ENCODE assay signal across 28 cellular contexts in genomic region chrX:132532097-132532496, GRCh38.
"Had no signal": no experiment of that assay in that cellular context is flagged by ENCODE, and none has a peak within 500 bp of the region (broad histone marks: within the 10 kb centered on the region; RNA-seq: fewer than 3 reads in every experiment).

No MANE protein-coding gene starts in this region.

- H3K9ac ChIP-seq: neural progenitor cell had no signal

- ATAC-seq: esophagus mucosa; gastroesophageal sphincter; heart left ventricle; left cardiac atrium; left lung; naive thymus-derived CD4-positive, alpha-beta T cell; stimulated activated memory B cell treated with anti-CD40 and anti-IgM and Interleukin-4, amounts not matched to agents 10 μg/mL and 1 μg/mL and 100 μg/mL, for 72 hours; stimulated activated naive CD8-positive, alpha-beta T cell treated with anti-CD3 and anti-CD28 coated beads, Interleukin-15, Interleukin-2, amounts not matched to agents 100 U/mL and 50 U/mL, for 24 hours had no signal

- H3K4me3 Mint-ChIP-seq: dendritic cell treated with granulocyte-macrophage colony-stimulating factor and Interleukin-4, amounts not matched to agents 40 ng/mL and 50 ng/mL, for 4 days; endodermal cell; mesothelial cell of epicardium; naive thymus-derived CD4-positive, alpha-beta T cell; nephron; neural progenitor cell; stimulated activated memory B cell treated with anti-CD40 and anti-IgM and Interleukin-4, amounts not matched to agents 10 μg/mL and 1 μg/mL and 100 μg/mL, for 72 hours had no signal

- DNase-seq: colonic mucosa; effector CD8-positive, alpha-beta T cell; endodermal cell; foreskin fibroblast; heart left ventricle; left cardiac atrium; left lung; naive thymus-derived CD4-positive, alpha-beta T cell; sigmoid colon; stimulated activated CD4-positive, alpha-beta T cell treated with anti-CD3 and anti-CD28 coated beads, Interleukin-2, amount 100 ng/mL, for 24 hours; stimulated activated CD4-positive, alpha-beta T cell treated with anti-CD3 and anti-CD28 coated beads, Interleukin-4, amount 100 ng/mL, for 24 hours; stimulated activated naive CD8-positive, alpha-beta T cell treated with anti-CD3 and anti-CD28 coated beads, Interleukin-15, Interleukin-2, amounts not matched to agents 100 U/mL and 50 U/mL, for 24 hours; upper lobe of left lung had no signal

- H3K4me1 Mint-ChIP-seq: endodermal cell, nephron, neural progenitor cell had no signal

- H3K79me2 ChIP-seq: hepatocyte had no signal

- H3K27ac Mint-ChIP-seq: dendritic cell treated with granulocyte-macrophage colony-stimulating factor and Interleukin-4, amounts not matched to agents 40 ng/mL and 50 ng/mL, for 4 days; endodermal cell; mesothelial cell of epicardium; naive thymus-derived CD4-positive, alpha-beta T cell; nephron; neural progenitor cell; stimulated activated memory B cell treated with anti-CD40 and anti-IgM and Interleukin-4, amounts not matched to agents 10 μg/mL and 1 μg/mL and 100 μg/mL, for 72 hours had no signal

- H3K4me1 ChIP-seq: colonic mucosa, gastroesophageal sphincter, heart left ventricle, left lung, neural progenitor cell, prostate gland, right atrium auricular region, sigmoid colon, tibial nerve, upper lobe of left lung had no signal

- H3K4me3 ChIP-seq: colonic mucosa, gastroesophageal sphincter, heart left ventricle, hepatocyte, left lung, neural progenitor cell, prostate gland, right atrium auricular region, sigmoid colon, thoracic aorta, tibial nerve, upper lobe of left lung had no signal

- H3K27ac ChIP-seq: colonic mucosa, epithelial cell of prostate, gastroesophageal sphincter, heart left ventricle, hepatocyte, left lung, neural progenitor cell, prostate gland, right atrium auricular region, sigmoid colon, thoracic aorta, tibial nerve, upper lobe of left lung had no signal

- H3K36me3 ChIP-seq: colonic mucosa, gastroesophageal sphincter, heart left ventricle, left lung, neural progenitor cell, prostate gland, right atrium auricular region, sigmoid colon, thoracic aorta, tibial nerve, upper lobe of left lung had no signal

- H2AFZ ChIP-seq: hepatocyte, neural progenitor cell had no signal

- H3K27me3 ChIP-seq: colonic mucosa, gastroesophageal sphincter, hepatocyte, neural progenitor cell, right atrium auricular region, sigmoid colon, upper lobe of left lung had no signal

- H3K4me2 ChIP-seq: hepatocyte, neural progenitor cell had no signal

- H3K9me3 Mint-ChIP-seq: dendritic cell treated with granulocyte-macrophage colony-stimulating factor and Interleukin-4, amounts not matched to agents 40 ng/mL and 50 ng/mL, for 4 days; endodermal cell; naive thymus-derived CD4-positive, alpha-beta T cell; neural progenitor cell; stimulated activated memory B cell treated with anti-CD40 and anti-IgM and Interleukin-4, amounts not matched to agents 10 μg/mL and 1 μg/mL and 100 μg/mL, for 72 hours had no signal

- H3K36me3 Mint-ChIP-seq: mesothelial cell of epicardium; naive thymus-derived CD4-positive, alpha-beta T cell; neural progenitor cell; stimulated activated memory B cell treated with anti-CD40 and anti-IgM and Interleukin-4, amounts not matched to agents 10 μg/mL and 1 μg/mL and 100 μg/mL, for 72 hours had no signal

- FAIRE-seq: islet of Langerhans, urothelium cell line had no signal

- H3K9me3 ChIP-seq: colonic mucosa, gastroesophageal sphincter, heart left ventricle, left lung, prostate gland, right atrium auricular region, sigmoid colon, thoracic aorta, tibial nerve, upper lobe of left lung had no signal
